Comparison of ENCODE assay signal across 11 cellular contexts in genomic region chr7:143492043-143492471, GRCh38. TPM values are rescaled to one million over a fixed set of nuclear protein-coding genes. Genes with fewer than 3 reads are reported as not detected.
DNase-seq lines count a peak whose midpoint lies in the region; ATAC-seq and TF ChIP-seq lines count a peak whose summit lies in the region.
"Had no signal": no experiment of that assay in that cellular context is flagged by ENCODE, and none has a peak within 500 bp of the region (broad histone marks: within the 10 kb centered on the region; RNA-seq: fewer than 3 reads in every experiment).

No MANE protein-coding gene starts in this region.

- POLR2A ChIA-PET in RWPE1 (lab: Yijun Ruan, JAX; ENCODE audit: low non-redundant PET) = no interaction called here

- no peak for ATAC-seq in HG03460 (IDR thresholded peaks at IDR 0.05; ENCODE audit: unreplicated experiment)
- no peak for ATAC-seq in HG02623 (IDR thresholded peaks at IDR 0.05; ENCODE audit: unreplicated experiment)

- CTCF ChIA-PET in RWPE1 (lab: Yijun Ruan, JAX) = no interaction called here

- H3K9me3 ChIP-seq in fibroblast of lung (ENCODE audit: control insufficient read depth, insufficient read depth, low read depth, low read length) = no peaks in the 10 kb centered on the region

- H3K4me3 ChIP-seq in fibroblast of lung (replicated peaks in 1 of 4; ENCODE audit: control extremely low read depth in 1 of 4, insufficient read depth in 1 of 4, low read depth in 3 of 4, low read length in 4 of 4) = no peak overlapping the region

- H2AFZ ChIP-seq in fibroblast of lung (ENCODE audit: low read length) = no peak overlapping the region

- H4K20me1 ChIP-seq in fibroblast of lung (ENCODE audit: control insufficient read depth, extremely low read depth, insufficient read depth, low read length) = no peaks in the 10 kb centered on the region

- H3K4me2 ChIP-seq in fibroblast of lung (ENCODE audit: extremely low read depth, insufficient read depth, low read length) = no peak overlapping the region

- H3K79me2 ChIP-seq in fibroblast of lung (ENCODE audit: control insufficient read depth, insufficient read depth, low read length) = no peaks in the 10 kb centered on the region

- DNase-seq in SIG-M5 treated with dmso at 0.1 percent for 504 hours (lab: John Stamatoyannopoulos, UW; ENCODE audit: unreplicated experiment) = peak; percentile 29
- no peak for DNase-seq in SIG-M5 (lab: John Stamatoyannopoulos, UW)
- DNase-seq in RWPE1 (ENCODE audit: low spot score) = peak; percentile 48
- peak; percentile 60 to 80 for DNase-seq in fibroblast of lung (ENCODE audit: low read depth in 2 of 2)
- DNase-seq in smooth muscle cell of the brain vasculature (ENCODE audit: low read depth, low spot score) = peak; percentile 46
- DNase-seq in T-helper 9 cell = no peak
- DNase-seq: ACHN; NCI-H1092 treated with DMSO at 0.1 percent for 48 hours; stimulated activated CD4-positive, alpha-beta T cell treated with anti-CD3 and anti-CD28 coated beads, Interleukin-12 subunit alpha, Interleukin-12 subunit beta, amount 100 ng/mL, for 4 hours had no signal

- TF ChIP-seq CTCF in RWPE1 (conservative IDR thresholded peaks at IDR 0.05; ENCODE audit: low read depth) (no peak), fibroblast of lung (conservative IDR thresholded peaks at IDR 0.05 in 1 of 2, IDR thresholded peaks at IDR 0.05 in 1 of 2; ENCODE audit: low read depth in 1 of 2, low read length in 2 of 2) (no peak)

- peaks cover 6% of the 10 kb centered on the region for H3K4me1 ChIP-seq in fibroblast of lung (ENCODE audit: control insufficient read depth, extremely low read depth, insufficient read depth, low read length)

- H3K36me3 ChIP-seq in fibroblast of lung (ENCODE audit: control insufficient read depth, insufficient read depth, low read length) = no peaks in the 10 kb centered on the region

- no peak overlapping the region for H3K9ac ChIP-seq in fibroblast of lung (ENCODE audit: insufficient read depth, low read length)

- no peaks in the 10 kb centered on the region for H3K27me3 ChIP-seq in fibroblast of lung (ENCODE audit: control insufficient read depth, insufficient read depth, low read length)

- H3K27ac ChIP-seq in RWPE1 (no peak overlapping the region), fibroblast of lung (ENCODE audit: insufficient read depth, low read length) (peak overlapping the region; percentile 21)

RNA-seq across cellular contexts. Expression of gene TAS2R41, which starts 14.4 kb away (rescaled TPM):
- not detected in 2 replicates for total RNA-seq in fibroblast of lung
- polyA plus RNA-seq in fibroblast of lung = not detected in 2 replicates
- polyA plus RNA-seq in fibroblast of lung (2012) = not detected in 2 replicates
- polyA minus RNA-seq in fibroblast of lung (ENCODE audit: low replicate concordance) = not detected in 2 replicates

RNA-seq across cellular contexts. Expression of gene TAS2R60, which starts 48.8 kb away (rescaled TPM):
- total RNA-seq in fibroblast of lung = not detected in 2 replicates
- polyA plus RNA-seq in fibroblast of lung = not detected in 2 replicates
- not detected in 2 replicates for polyA plus RNA-seq in fibroblast of lung (2012)
- not detected in 2 replicates for polyA minus RNA-seq in fibroblast of lung (ENCODE audit: low replicate concordance)

Comparison
In these comparisons a context has a peak if more than half of its experiments do, and no peak if none do; other contexts are left out.
1. DNase-seq: peak in SIG-M5 treated with dmso at 0.1 percent for 504 hours (single experiment), RWPE1 (single experiment), fibroblast of lung (2 of 2) and smooth muscle cell of the brain vasculature (single experiment); none in SIG-M5 (single experiment) and T-helper 9 cell (single experiment).